Comparison of ENCODE assay signal across 22 cellular contexts in the genomic region with DNA sequence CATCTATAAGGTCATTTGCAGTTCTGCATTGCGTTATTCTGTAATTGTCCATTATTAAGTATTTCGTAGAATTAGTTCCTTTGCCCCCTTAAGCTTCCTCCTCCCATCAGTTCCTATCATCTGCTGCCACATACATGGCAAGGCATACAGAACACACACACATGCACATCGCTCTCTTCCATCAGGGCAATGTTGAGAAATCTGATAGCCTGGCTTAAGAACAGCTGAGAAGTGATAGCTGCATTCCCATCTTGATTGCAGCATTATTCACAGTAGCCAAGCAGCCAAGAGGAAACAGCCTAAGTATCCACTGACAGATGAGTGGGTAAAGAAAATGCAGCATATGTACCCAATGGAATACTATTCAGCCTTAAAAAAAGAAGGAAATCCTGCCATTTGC.
DNase-seq lines count a peak whose midpoint lies in the region; FAIRE-seq and TF ChIP-seq lines count a peak whose summit lies in the region.
"Had no signal": no experiment of that assay in that cellular context is flagged by ENCODE, and none has a peak within 500 bp of the region (broad histone marks: within the 10 kb centered on the region; RNA-seq: fewer than 3 reads in every experiment).

No MANE protein-coding gene starts in this region.

- no peaks in the 10 kb centered on the region for H3K9me3 ChIP-seq in breast epithelium
- H3K9me3 ChIP-seq: A549; BE2C; BLaER1 treated with 17β-estradiol and CSF1 and Interleukin-3, amounts not matched to agents 10 nM and 100 nM; HAP-1 had no signal

- H3K27me3 ChIP-seq in breast epithelium, result peaks cover 0 to 4% of the 10 kb centered on the region in 2 donors
- H3K27me3 ChIP-seq: BE2C; BLaER1 treated with 17β-estradiol and CSF1 and Interleukin-3, amounts not matched to agents 10 nM and 100 nM had no signal

- H3K36me3 ChIP-seq in breast epithelium, result no peaks in the 10 kb centered on the region
- H3K36me3 ChIP-seq: BE2C; BLaER1 treated with 17β-estradiol and CSF1 and Interleukin-3, amounts not matched to agents 10 nM and 100 nM; HAP-1 had no signal

- no peak for TF ChIP-seq CTCF in breast epithelium (IDR thresholded peaks at IDR 0.05)

- intact Hi-C loops in breast epithelium (cut with DNase I; ENCODE audit: low total_unique reads), result no loop called here

- no peak for TF ChIP-seq POLR2A in breast epithelium (IDR thresholded peaks at IDR 0.05)

- no peaks in the 10 kb centered on the region for H3K4me1 ChIP-seq in breast epithelium
- H3K4me1 ChIP-seq: A549; BE2C; BLaER1 treated with 17β-estradiol and CSF1 and Interleukin-3, amounts not matched to agents 10 nM and 100 nM; HAP-1 had no signal

- FAIRE-seq in urothelium cell line (lab: Jason Lieb, UNC) (peak; percentile 40), RCC 7860 (lab: Jason Lieb, UNC) (no peak)
- FAIRE-seq: A549, D721Med, GM12878 had no signal

- DNase-seq in NCI-H2171 treated with DMSO at 0.1 percent for 48 hours (lab: John Stamatoyannopoulos, UW) (peak; percentile 28), NCI-H2171 (lab: John Stamatoyannopoulos, UW) (no peak), myocyte (ENCODE audit: low read depth) (peak; percentile 11), urothelium cell line (ENCODE audit: low spot score) (no peak), RCC 7860 (ENCODE audit: low spot score) (no peak), breast epithelium (ENCODE audit: low spot score in 2 of 2) (no peak)
- DNase-seq: 8988T; ACHN; AML-193; BE2C; CD4-positive, alpha-beta T cell; CD8-positive, alpha-beta memory T cell; DMS 273 treated with DMSO at 0.1 percent for 48 hours; DMS79; EL; GDM1 had no signal

- H3K4me3 ChIP-seq in breast epithelium, result no peak overlapping the region
- H3K4me3 ChIP-seq: A549; BLaER1 treated with 17β-estradiol and CSF1 and Interleukin-3, amounts not matched to agents 10 nM and 100 nM; GM12878; GM23338; HAP-1 had no signal

- H3K27ac ChIP-seq in breast epithelium, result no peak overlapping the region
- H3K27ac ChIP-seq: A549; BLaER1 treated with 17β-estradiol and CSF1 and Interleukin-3, amounts not matched to agents 10 nM and 100 nM had no signal

Comparison
In these comparisons a context has a peak if more than half of its experiments do, and no peak if none do; other contexts are left out.
1. DNase-seq: peak in NCI-H2171 treated with DMSO at 0.1 percent for 48 hours (single experiment) and myocyte (single experiment); none in NCI-H2171 (single experiment), urothelium cell line (single experiment), RCC 7860 (single experiment) and breast epithelium (0 of 2).